17 cellular contexts compared by ENCODE assay signal in the genomic region with DNA sequence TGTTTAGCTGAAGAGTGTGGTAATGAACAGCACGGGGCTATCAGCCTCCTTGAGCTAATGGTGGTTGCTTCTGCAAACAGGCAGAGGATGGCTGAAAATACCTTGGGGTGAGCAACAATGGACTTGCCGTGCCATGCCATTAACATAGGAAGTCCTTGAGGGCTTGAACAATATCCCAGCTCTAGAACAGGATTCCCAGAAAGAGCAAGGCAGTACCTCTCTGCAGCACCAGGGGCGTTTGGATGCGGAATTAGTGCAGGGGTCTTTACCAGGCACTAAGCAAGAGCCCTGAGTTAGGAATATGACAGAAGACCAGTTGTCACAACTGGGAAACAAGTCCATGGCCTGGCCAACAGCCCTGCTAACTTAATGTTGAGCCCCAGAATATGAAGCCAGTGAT.
DNase-seq lines count a peak whose midpoint lies in the region; ATAC-seq and TF ChIP-seq lines count a peak whose summit lies in the region.
"Had no signal": no experiment of that assay in that cellular context is flagged by ENCODE, and none has a peak within 500 bp of the region (broad histone marks: within the 10 kb centered on the region; RNA-seq: fewer than 3 reads in every experiment).

No MANE protein-coding gene starts in this region.

- POLR2A ChIA-PET in HCT116 (lab: Charles Lee), result no interaction called here

- WGBS in endodermal cell (ENCODE audit: insufficient coverage in 1 of 2, insufficient read length in 1 of 2), 2 experiments, result 69 to 76% methylated on average over 4 of the region's 4 CpGs

- H4K20me1 ChIP-seq in HCT116 (ENCODE audit: insufficient read depth), result no peaks in the 10 kb centered on the region
- H4K20me1 ChIP-seq in neural cell (ENCODE audit: insufficient read depth), result no peaks in the 10 kb centered on the region

- no peaks in the 10 kb centered on the region for H3K36me3 Mint-ChIP-seq in endodermal cell (ENCODE audit: low read depth)
- no peaks in the 10 kb centered on the region for H3K36me3 Mint-ChIP-seq in T-helper 2 cell treated with Interferon-gamma antibody and Interleukin-4, amounts not matched to agents 5 μg/mL and 100 μg/mL, for 36 hours (ENCODE audit: low read depth)

- no peak overlapping the region for H3K27ac ChIP-seq in HCT116 (ENCODE audit: low read depth, low read length)
- no peak overlapping the region for H3K27ac ChIP-seq in endodermal cell (ENCODE audit: low read depth, low read length)
- H3K27ac ChIP-seq in neural cell (ENCODE audit: low read length), result no peak overlapping the region

- TF ChIP-seq POLR2A in HCT116 (IDR thresholded peaks at IDR 0.05; ENCODE audit: borderline replicate concordance, extremely low read depth, insufficient read depth, insufficient read length), result no peak

- no peaks in the 10 kb centered on the region for H3K27me3 ChIP-seq in H7 (ENCODE audit: control insufficient read depth, insufficient read depth, low read length)
- H3K27me3 ChIP-seq in HCT116 (ENCODE audit: insufficient read depth, low read length), result peaks cover 24% of the 10 kb centered on the region; the same call in 1 of the 2 replicates
- no peaks in the 10 kb centered on the region for H3K27me3 ChIP-seq in endodermal cell (ENCODE audit: control insufficient read depth, insufficient read depth, low read length, poor library complexity, severe bottlenecking)
- no peaks in the 10 kb centered on the region for H3K27me3 ChIP-seq in neural cell (ENCODE audit: insufficient read depth, low read depth, low read length)

- H3K4me3 Mint-ChIP-seq in endodermal cell, result no peak overlapping the region
- H3K4me3 Mint-ChIP-seq in T-helper 2 cell treated with Interferon-gamma antibody and Interleukin-4, amounts not matched to agents 5 μg/mL and 100 μg/mL, for 36 hours, result no peak overlapping the region

- BruUV-seq in HCT116 (replicated peaks; lab: Mats Ljungman, UMichigan), result no TSS peak

- H3K9me2 ChIP-seq in HCT116 (ENCODE audit: insufficient read depth) (no peaks in the 10 kb centered on the region), neural cell (ENCODE audit: insufficient read depth, low read length) (no peaks in the 10 kb centered on the region)

- RAD21 ChIA-PET in HCT116 (lab: Charles Lee; ENCODE audit: low non-redundant PET in 1 of 2, low total read pairs in 2 of 2, uncharacterized antibody in 2 of 2, unreplicated experiment in 2 of 2), result no interaction called here

- H3K4me2 ChIP-seq in HCT116 (ENCODE audit: low read length) (no peak overlapping the region), neural cell (ENCODE audit: low read length) (no peak overlapping the region)

- H3F3A ChIP-seq in neural cell (ENCODE audit: insufficient read depth, low read length, poor library complexity, severe bottlenecking), result no peaks in the 10 kb centered on the region

- no peak for TF ChIP-seq EP300 in neural cell (conservative IDR thresholded peaks at IDR 0.05; ENCODE audit: poor library complexity, severe bottlenecking)

- intact Hi-C loops in HCT116 (cut with micrococcal nuclease) (no loop called here), left colon (cut with DNase I, micrococcal nuclease) (no loop called here)

- H2AFZ ChIP-seq in HCT116 (ENCODE audit: low read depth, low read length, poor library complexity, severe bottlenecking) (no peak overlapping the region), neural cell (ENCODE audit: low read depth, low read length) (no peak overlapping the region)

- H3K4me1 Mint-ChIP-seq in endodermal cell, result peaks cover 6% of the 10 kb centered on the region
- H3K4me1 Mint-ChIP-seq in T-helper 2 cell treated with Interferon-gamma antibody and Interleukin-4, amounts not matched to agents 5 μg/mL and 100 μg/mL, for 36 hours (ENCODE audit: low read depth), result no peaks in the 10 kb centered on the region

- peak; percentile 46 for DNase-seq in H7
- no peak for DNase-seq in HCT116 (ENCODE audit: low read depth, low spot score)
- DNase-seq in endodermal cell, result peak; percentile 75
- no peak for DNase-seq in left colon
- DNase-seq in H4 (ENCODE audit: low spot score), result no peak
- DNase-seq in T-helper 2 cell treated with Interferon-gamma antibody and Interleukin-4, amounts not matched to agents 5 μg/mL and 100 μg/mL, for 36 hours (ENCODE audit: low spot score), result no peak
- DNase-seq: ACHN, C1 segment of cervical spinal cord, HCEC 1CT, KBM-7, NCI-H1694 treated with DMSO at 0.1 percent for 48 hours, NCI-H2107, NCI-H69, OCI-M1, SHP77 treated with DMSO at 0.1 percent for 48 hours had no signal

- H3K4me1 ChIP-seq in HCT116 (ENCODE audit: control insufficient read depth in 1 of 2, insufficient read depth in 2 of 2, low read length in 2 of 2), result no peaks in the 10 kb centered on the region
- H3K4me1 ChIP-seq in endodermal cell (ENCODE audit: control insufficient read depth, insufficient read depth, low read length), result no peaks in the 10 kb centered on the region

- CTCF ChIA-PET in HCT116 (lab: Charles Lee), result no interaction called here

- TF ChIP-seq CTCF in HCT116 (IDR thresholded peaks at IDR 0.05 in 2 of 3, conservative IDR thresholded peaks at IDR 0.05 in 1 of 3; ENCODE audit: borderline replicate concordance in 1 of 3, insufficient read depth in 1 of 3, low read depth in 2 of 3, low read length in 2 of 3) (peak in 2 of 3 experiments; percentile 21 to 34; a peak in 1 of 6 replicates), endodermal cell (conservative IDR thresholded peaks at IDR 0.05) (peak; percentile 66), neural cell (IDR thresholded peaks at IDR 0.05; ENCODE audit: poor library complexity, severe bottlenecking) (peak; percentile 10)

- H3K36me3 ChIP-seq in H7 (replicated peaks; ENCODE audit: control insufficient read depth, insufficient read depth, low read length), result no peaks in the 10 kb centered on the region
- H3K36me3 ChIP-seq in HCT116 (ENCODE audit: control insufficient read depth in 1 of 2, insufficient read depth in 2 of 2, low read length in 2 of 2), result no peaks in the 10 kb centered on the region
- H3K36me3 ChIP-seq in endodermal cell (ENCODE audit: control insufficient read depth, insufficient read depth, low read length), result no peaks in the 10 kb centered on the region
- no peaks in the 10 kb centered on the region for H3K36me3 ChIP-seq in neural cell (ENCODE audit: insufficient read depth, low read length)

- H3K27me3 Mint-ChIP-seq in endodermal cell (ENCODE audit: insufficient read depth), result no peaks in the 10 kb centered on the region
- H3K27me3 Mint-ChIP-seq in T-helper 2 cell treated with Interferon-gamma antibody and Interleukin-4, amounts not matched to agents 5 μg/mL and 100 μg/mL, for 36 hours (ENCODE audit: low read depth), result no peaks in the 10 kb centered on the region

- no peak overlapping the region for H3K27ac Mint-ChIP-seq in endodermal cell
- H3K27ac Mint-ChIP-seq in T-helper 2 cell treated with Interferon-gamma antibody and Interleukin-4, amounts not matched to agents 5 μg/mL and 100 μg/mL, for 36 hours, result no peak overlapping the region

- ATAC-seq in HCT116 (0 out of 2 replicates have a peak, but pooled peaks have one; percentile 44), left colon (no peak)
- ATAC-seq: SK-N-SH treated with all-trans-retinoic acid at 6 μM for 48 hours had no signal

- H3K9me3 ChIP-seq in HCT116 (ENCODE audit: control insufficient read depth in 1 of 2, insufficient read depth in 1 of 2, low read depth in 1 of 2, low read length in 2 of 2), result no peaks in the 10 kb centered on the region
- no peaks in the 10 kb centered on the region for H3K9me3 ChIP-seq in endodermal cell (ENCODE audit: control insufficient read depth, low read length)
- no peaks in the 10 kb centered on the region for H3K9me3 ChIP-seq in neural cell (ENCODE audit: low read length)

- H3K9ac ChIP-seq in HCT116 (ENCODE audit: low read length), result no peak overlapping the region
- no peak overlapping the region for H3K9ac ChIP-seq in endodermal cell (ENCODE audit: extremely low read depth, low read length, poor library complexity, severe bottlenecking)
- H3K9ac ChIP-seq in neural cell (ENCODE audit: low read length), result no peak overlapping the region

- no peaks in the 10 kb centered on the region for H3K9me3 Mint-ChIP-seq in endodermal cell
- H3K9me3 Mint-ChIP-seq in T-helper 2 cell treated with Interferon-gamma antibody and Interleukin-4, amounts not matched to agents 5 μg/mL and 100 μg/mL, for 36 hours, result no peaks in the 10 kb centered on the region

- H3K4me3 ChIP-seq in H7 (ENCODE audit: insufficient read depth, low read depth, low read length) (no peak overlapping the region), HCT116 (replicated peaks in 1 of 2; ENCODE audit: low read depth in 1 of 2, low read length in 2 of 2) (no peak overlapping the region), endodermal cell (ENCODE audit: low read length) (no peak overlapping the region), neural cell (ENCODE audit: low read length) (no peak overlapping the region)

- TF ChIP-seq RAD21 in HCT116 (IDR thresholded peaks at IDR 0.05; ENCODE audit: low read depth) (no peak), neural cell (conservative IDR thresholded peaks at IDR 0.05) (no peak)

- no peaks in the 10 kb centered on the region for H3K79me2 ChIP-seq in HCT116 (ENCODE audit: insufficient read depth, low read length)
- H3K79me2 ChIP-seq in neural cell (replicated peaks; ENCODE audit: insufficient read depth, low read length), result no peaks in the 10 kb centered on the region

TF ChIP-seq in HCT116, 20 proteins besides CTCF, POLR2A, EP300 and RAD21 (continues in another document):
- no peak for TF ChIP-seq SP1 (IDR thresholded peaks at IDR 0.05; ENCODE audit: low read depth)
- no peak for TF ChIP-seq SIN3A (IDR thresholded peaks at IDR 0.05; ENCODE audit: low read depth)

Comparison
In these comparisons a context has a peak if more than half of its experiments do, and no peak if none do; other contexts are left out.
1. DNase-seq: peak in H7 (single experiment) and endodermal cell (single experiment); none in HCT116 (single experiment), left colon (0 of 2), H4 (single experiment) and T-helper 2 cell treated with Interferon-gamma antibody and Interleukin-4, amounts not matched to agents 5 μg/mL and 100 μg/mL, for 36 hours (single experiment).
2. CTCF ChIP-seq: peak in every context shown above with its lines; median percentile 66 in endodermal cell; 28 in HCT116; 10 in neural cell.